Comparison of ENCODE assay signal across 8 cellular contexts in the genomic region with DNA sequence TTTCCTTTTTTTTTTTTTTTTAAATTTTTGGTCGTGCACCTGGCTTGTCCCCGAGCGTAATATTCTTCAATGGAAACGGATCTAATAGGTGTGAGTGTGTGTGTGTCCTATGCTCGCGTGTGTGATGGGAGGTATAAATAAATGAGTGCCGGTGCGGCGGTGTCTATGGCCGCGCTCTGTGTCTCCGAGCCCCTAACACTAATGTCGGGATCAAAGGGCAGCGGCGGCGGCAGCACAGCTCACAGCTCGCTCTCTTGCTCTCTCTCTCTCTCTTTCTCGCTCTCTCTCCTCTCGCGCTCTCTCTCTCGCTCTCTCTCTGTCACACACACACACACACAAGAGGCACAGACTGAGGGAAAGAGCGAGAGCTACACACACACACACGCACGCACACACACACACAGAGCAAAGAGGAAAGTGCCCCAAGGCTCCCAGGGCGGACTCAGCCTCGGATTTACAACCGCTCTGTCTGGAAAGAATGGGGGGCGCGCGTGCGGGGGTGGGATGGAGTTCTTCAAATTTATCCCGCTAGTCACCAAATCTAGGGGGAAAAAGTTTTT.
A peak's percentile ranks its signal among the peaks of the same experiment; 100 is the strongest.
DNase-seq lines count a peak whose midpoint lies in the region; ATAC-seq and TF ChIP-seq lines count a peak whose summit lies in the region.

A gene with protein sequence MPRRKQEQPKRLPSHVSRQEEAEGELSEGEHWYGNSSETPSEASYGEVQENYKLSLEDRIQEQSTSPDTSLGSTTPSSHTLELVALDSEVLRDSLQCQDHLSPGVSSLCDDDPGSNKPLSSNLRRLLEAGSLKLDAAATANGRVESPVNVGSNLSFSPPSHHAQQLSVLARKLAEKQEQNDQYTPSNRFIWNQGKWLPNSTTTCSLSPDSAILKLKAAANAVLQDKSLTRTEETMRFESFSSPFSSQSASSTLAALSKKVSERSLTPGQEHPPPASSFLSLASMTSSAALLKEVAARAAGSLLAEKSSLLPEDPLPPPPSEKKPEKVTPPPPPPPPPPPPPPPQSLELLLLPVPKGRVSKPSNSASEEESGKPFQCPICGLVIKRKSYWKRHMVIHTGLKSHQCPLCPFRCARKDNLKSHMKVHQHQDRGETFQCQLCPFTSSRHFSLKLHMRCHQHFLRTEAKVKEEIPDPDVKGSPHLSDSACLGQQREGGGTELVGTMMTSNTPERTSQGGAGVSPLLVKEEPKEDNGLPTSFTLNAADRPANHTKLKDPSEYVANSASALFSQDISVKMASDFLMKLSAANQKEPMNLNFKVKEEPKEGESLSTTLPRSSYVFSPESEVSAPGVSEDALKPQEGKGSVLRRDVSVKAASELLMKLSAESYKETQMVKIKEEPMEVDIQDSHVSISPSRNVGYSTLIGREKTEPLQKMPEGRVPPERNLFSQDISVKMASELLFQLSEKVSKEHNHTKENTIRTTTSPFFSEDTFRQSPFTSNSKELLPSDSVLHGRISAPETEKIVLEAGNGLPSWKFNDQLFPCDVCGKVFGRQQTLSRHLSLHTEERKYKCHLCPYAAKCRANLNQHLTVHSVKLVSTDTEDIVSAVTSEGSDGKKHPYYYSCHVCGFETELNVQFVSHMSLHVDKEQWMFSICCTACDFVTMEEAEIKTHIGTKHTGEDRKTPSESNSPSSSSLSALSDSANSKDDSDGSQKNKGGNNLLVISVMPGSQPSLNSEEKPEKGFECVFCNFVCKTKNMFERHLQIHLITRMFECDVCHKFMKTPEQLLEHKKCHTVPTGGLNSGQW (minus strand): TSS at position 206 of the 560 bp plus-strand sequence. CDS start 416 bp downstream, outside the sequence.

- peaks cover 22% of the 10 kb centered on the region for H3K27me3 Mint-ChIP-seq in T-helper 1 cell treated with Interleukin-12 subunit alpha and Interleukin-12 subunit beta and Interleukin-4 antibody, amounts not matched to agents 30 μg/mL and 1 μg/mL, for 36 hours (ENCODE audit: low read depth)

- DNase-seq in DMS114 treated with DMSO at 0.1 percent for 48 hours (lab: John Stamatoyannopoulos, UW; ENCODE audit: unreplicated experiment) (peak; percentile 29), LNCaP clone FGC (ENCODE audit: low read depth) (no peak), astrocyte of the hippocampus (ENCODE audit: low read depth, low spot score) (peak; percentile 87), hippocampal formation (lab: John Stamatoyannopoulos, UW) (peak; percentile 50 to 66), retina (peak; percentile 87), OCI-M2 (lab: John Stamatoyannopoulos, UW; ENCODE audit: unreplicated experiment) (no peak)

- H3K4me1 Mint-ChIP-seq in T-helper 1 cell treated with Interleukin-12 subunit alpha and Interleukin-12 subunit beta and Interleukin-4 antibody, amounts not matched to agents 30 μg/mL and 1 μg/mL, for 36 hours (ENCODE audit: low read depth): peaks cover 20% of the 10 kb centered on the region

- peak; percentile 31 for ATAC-seq in GM21447 (IDR thresholded peaks at IDR 0.05; ENCODE audit: unreplicated experiment)

- peak within 1 kb of the TSS; percentile 87 for H3K27ac Mint-ChIP-seq in T-helper 1 cell treated with Interleukin-12 subunit alpha and Interleukin-12 subunit beta and Interleukin-4 antibody, amounts not matched to agents 30 μg/mL and 1 μg/mL, for 36 hours

- H3K4me3 ChIP-seq in LNCaP clone FGC (ENCODE audit: low read depth, low read length): peak within 1 kb of the TSS; percentile 85

- TF ChIP-seq CTCF in LNCaP clone FGC (IDR thresholded peaks at IDR 0.05; ENCODE audit: control insufficient read depth, extremely low read depth, insufficient read depth): no peak

- no peaks in the 10 kb centered on the region for H3K9me3 Mint-ChIP-seq in T-helper 1 cell treated with Interleukin-12 subunit alpha and Interleukin-12 subunit beta and Interleukin-4 antibody, amounts not matched to agents 30 μg/mL and 1 μg/mL, for 36 hours

- H3K4me3 Mint-ChIP-seq in T-helper 1 cell treated with Interleukin-12 subunit alpha and Interleukin-12 subunit beta and Interleukin-4 antibody, amounts not matched to agents 30 μg/mL and 1 μg/mL, for 36 hours: peak within 1 kb of the TSS; percentile 92

- peaks cover 6% of the 10 kb centered on the region for H3K36me3 Mint-ChIP-seq in T-helper 1 cell treated with Interleukin-12 subunit alpha and Interleukin-12 subunit beta and Interleukin-4 antibody, amounts not matched to agents 30 μg/mL and 1 μg/mL, for 36 hours (ENCODE audit: low read depth)

Comparison
In these comparisons a context has a peak if more than half of its experiments do, and no peak if none do; other contexts are left out.
1. DNase-seq: peak in DMS114 treated with DMSO at 0.1 percent for 48 hours (single experiment), astrocyte of the hippocampus (single experiment), hippocampal formation (2 of 2) and retina (single experiment); none in LNCaP clone FGC (single experiment) and OCI-M2 (single experiment).